ENCODE assay signal across 8 cellular contexts in the genomic region with DNA sequence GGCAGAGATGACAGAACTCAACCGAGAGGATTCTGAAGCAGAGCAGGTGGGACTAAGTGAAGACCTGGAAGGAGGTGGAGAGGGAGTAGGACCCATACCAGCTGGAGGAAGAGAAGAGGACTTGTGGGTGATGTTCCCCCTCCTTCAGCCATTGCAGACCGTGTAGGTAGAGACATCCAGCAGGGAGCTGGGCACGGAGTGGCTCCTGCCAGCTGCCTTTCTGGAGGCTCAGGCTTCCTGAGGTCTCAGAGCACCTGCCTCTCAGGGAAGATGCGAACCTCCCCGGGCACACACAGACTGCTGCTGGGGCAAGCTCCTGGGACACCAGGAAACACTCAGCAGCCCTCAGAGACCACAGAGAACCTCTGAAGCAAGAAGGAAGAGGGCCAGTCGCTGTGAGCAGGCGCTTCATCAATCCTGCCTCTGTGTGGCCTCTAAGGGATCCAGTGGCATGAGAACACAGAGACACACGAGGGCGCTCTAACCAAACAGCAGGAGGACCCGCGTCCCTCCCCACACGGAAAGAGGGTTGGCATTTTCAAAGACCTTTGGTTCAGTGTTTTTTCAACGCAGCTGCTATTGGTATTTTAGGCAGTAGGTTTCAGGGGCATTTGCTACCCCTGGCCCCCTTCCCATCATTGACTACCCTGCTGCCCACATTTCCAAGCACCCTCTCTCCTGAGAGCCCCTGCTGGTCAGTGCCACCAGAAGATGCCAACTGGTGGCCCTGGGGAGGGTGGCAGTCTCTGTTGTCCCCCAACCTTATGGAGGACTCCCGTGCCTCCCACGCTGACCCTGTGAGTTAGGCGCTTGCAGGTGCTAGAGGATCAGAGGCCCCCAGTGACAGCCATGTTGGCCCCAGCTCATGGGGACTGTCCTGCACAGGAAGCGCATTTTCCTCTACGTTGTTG.
DNase-seq lines count a peak whose midpoint lies in the region; ATAC-seq and TF ChIP-seq lines count a peak whose summit lies in the region.

No MANE protein-coding gene starts in this region.

- H3K4me3 ChIP-seq in choroid plexus epithelial cell (ENCODE audit: low read depth, low read length) (no peak overlapping the region), left lung (no peak overlapping the region)

- no peaks in the 10 kb centered on the region for H3K9me3 ChIP-seq in left lung

- DNase-seq in GF-D8 (lab: John Stamatoyannopoulos, UW) (peak; percentile 6), NCI-H446 treated with DMSO at 0.1 percent for 48 hours (lab: John Stamatoyannopoulos, UW) (peak; percentile 73), choroid plexus epithelial cell (ENCODE audit: low read depth) (peak; percentile 90), left lung (peak in 1 of 2 donors; percentile 77)
- peak; percentile 90 for DNase-seq in activated CD4-positive, alpha-beta T cell treated with anti-CD3 and anti-CD28 coated beads for 36 hours
- peak; percentile 66 to 68 for DNase-seq in stimulated activated CD4-positive, alpha-beta T cell treated with anti-CD3 and anti-CD28 coated beads, Interleukin-4, amount 100 ng/mL, for 48 hours (ENCODE audit: low read depth in 2 of 2)

- POLR2A ChIA-PET in activated CD4-positive, alpha-beta T cell treated with anti-CD3 and anti-CD28 coated beads for 36 hours (lab: Charles Lee), result interaction anchor here (0.7 kb wide), 1 partner anchor 318 kb away, joined by 4 read pairs; no protein-coding TSS in a partner anchor

- no peaks in the 10 kb centered on the region for H3K9me3 Mint-ChIP-seq in activated CD4-positive, alpha-beta T cell treated with anti-CD3 and anti-CD28 coated beads for 36 hours (ENCODE audit: low read depth)

- H3K4me3 Mint-ChIP-seq in activated CD4-positive, alpha-beta T cell treated with anti-CD3 and anti-CD28 coated beads for 36 hours, result no peak overlapping the region

- ATAC-seq in HG03175 (IDR thresholded peaks at IDR 0.05; ENCODE audit: unreplicated experiment), result peak; percentile 72
- ATAC-seq in activated CD4-positive, alpha-beta T cell treated with anti-CD3 and anti-CD28 coated beads for 36 hours, result peak; percentile 93
- peak; percentile 98 for ATAC-seq in left lung
- ATAC-seq in HG03432 (IDR thresholded peaks at IDR 0.05; ENCODE audit: unreplicated experiment), result no peak

- TF ChIP-seq CTCF in choroid plexus epithelial cell (conservative IDR thresholded peaks at IDR 0.05; ENCODE audit: low read depth, low read length) (peak; percentile 97), left lung (IDR thresholded peaks at IDR 0.05) (peak; percentile 88)

- H3K4me1 Mint-ChIP-seq in activated CD4-positive, alpha-beta T cell treated with anti-CD3 and anti-CD28 coated beads for 36 hours, result peaks cover 41% of the 10 kb centered on the region

- H3K36me3 ChIP-seq in left lung, result peaks cover 0 to 29% of the 10 kb centered on the region in 2 donors

- H3K27me3 ChIP-seq in left lung, result no peaks in the 10 kb centered on the region

- peaks cover 66% of the 10 kb centered on the region for H3K36me3 Mint-ChIP-seq in activated CD4-positive, alpha-beta T cell treated with anti-CD3 and anti-CD28 coated beads for 36 hours (ENCODE audit: low read depth)

- H3K27ac ChIP-seq in left lung, result no peak overlapping the region

- CTCF ChIA-PET in activated CD4-positive, alpha-beta T cell treated with anti-CD3 and anti-CD28 coated beads for 36 hours (lab: Charles Lee), result interaction anchor here (0.6 to 2.4 kb wide), 18 partner anchors 10 to 599 kb away, joined by 3 to 14 read pairs (median 4); no protein-coding TSS in a partner anchor

- intact Hi-C loops in activated CD4-positive, alpha-beta T cell treated with anti-CD3 and anti-CD28 coated beads for 36 hours (cut with DNase I, micrococcal nuclease), result loop anchor here (1.0 to 10.0 kb wide), 12 partner anchors 81 to 599 kb away; no protein-coding TSS in a partner anchor
- intact Hi-C loops in left lung (cut with DNase I), result loop anchor here in 1 of 2 donors (10.0 kb wide), 1 partner anchor 231 kb away; no protein-coding TSS in a partner anchor

- H3K27ac Mint-ChIP-seq in activated CD4-positive, alpha-beta T cell treated with anti-CD3 and anti-CD28 coated beads for 36 hours, result peak overlapping the region; percentile 17

- H3K4me1 ChIP-seq in left lung, result peaks cover 0 to 12% of the 10 kb centered on the region in 2 donors

- H3K27me3 Mint-ChIP-seq in activated CD4-positive, alpha-beta T cell treated with anti-CD3 and anti-CD28 coated beads for 36 hours, result no peaks in the 10 kb centered on the region
